11 cellular contexts compared by ENCODE assay signal in the genomic region with DNA sequence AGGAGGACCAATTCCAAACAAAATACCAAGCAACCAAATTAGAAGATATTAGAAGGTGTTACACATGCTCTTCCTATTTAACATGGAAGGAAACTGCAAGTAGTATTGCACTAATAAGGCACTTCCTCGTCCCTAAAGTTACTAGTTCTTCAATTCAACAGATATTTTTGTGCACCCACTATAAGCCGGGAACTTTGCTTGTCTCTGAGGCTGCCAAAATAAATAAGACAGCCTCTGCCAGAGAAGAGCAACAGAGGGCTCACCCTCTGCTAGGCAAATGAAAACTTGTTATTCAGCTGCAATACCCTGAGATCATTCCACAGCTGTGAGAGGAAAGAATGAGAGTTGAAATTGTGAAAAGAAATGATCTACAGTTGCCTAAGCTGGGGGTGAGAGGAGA. TPM values are rescaled to one million over a fixed set of nuclear protein-coding genes. Genes with fewer than 3 reads are reported as not detected.
DNase-seq lines count a peak whose midpoint lies in the region; ATAC-seq and TF ChIP-seq lines count a peak whose summit lies in the region.
"Had no signal": no experiment of that assay in that cellular context is flagged by ENCODE, and none has a peak within 500 bp of the region (broad histone marks: within the 10 kb centered on the region; RNA-seq: fewer than 3 reads in every experiment).

No MANE protein-coding gene starts in this region.

- no peaks in the 10 kb centered on the region for H3K9me3 ChIP-seq in mesenchymal stem cell (ENCODE audit: control insufficient read depth, low read length)
- H3K9me3 ChIP-seq: tibial nerve had no signal

- H2BK5ac ChIP-seq in mesenchymal stem cell (ENCODE audit: low read depth, low read length, poor library complexity, severe bottlenecking): no peak overlapping the region

- no peak overlapping the region for H3K18ac ChIP-seq in mesenchymal stem cell (ENCODE audit: low read depth in 1 of 2, low read length in 2 of 2)

- H3K23ac ChIP-seq in mesenchymal stem cell (ENCODE audit: low read length in 2 of 2): no peak overlapping the region

- no peak overlapping the region for H2BK120ac ChIP-seq in mesenchymal stem cell (ENCODE audit: low read depth, low read length)

- no peak overlapping the region for H3K4me3 Mint-ChIP-seq in activated CD8-positive, alpha-beta memory T cell treated with anti-CD3 and anti-CD28 coated beads, Interleukin-2, amount 10 ng/mL, durations not matched to agents 7 days and 5 days

- H3K4ac ChIP-seq in mesenchymal stem cell (ENCODE audit: low read depth in 1 of 2, low read length in 2 of 2): no peak overlapping the region

- no peak overlapping the region for H4K91ac ChIP-seq in mesenchymal stem cell (ENCODE audit: low read length)

- ATAC-seq in GM21619 (IDR thresholded peaks at IDR 0.05; ENCODE audit: unreplicated experiment): no peak
- no peak for ATAC-seq in activated CD8-positive, alpha-beta memory T cell treated with anti-CD3 and anti-CD28 coated beads, Interleukin-2, amount 10 ng/mL, durations not matched to agents 7 days and 5 days

- H3K36me3 Mint-ChIP-seq in activated CD8-positive, alpha-beta memory T cell treated with anti-CD3 and anti-CD28 coated beads, Interleukin-2, amount 10 ng/mL, durations not matched to agents 7 days and 5 days: no peaks in the 10 kb centered on the region

- no peaks in the 10 kb centered on the region for H3K36me3 ChIP-seq in mesenchymal stem cell (ENCODE audit: control insufficient read depth in 1 of 2, insufficient read depth in 2 of 2, low read depth in 1 of 2, low read length in 2 of 2)
- H3K36me3 ChIP-seq: tibial nerve had no signal

- H3K27me3 Mint-ChIP-seq in activated CD8-positive, alpha-beta memory T cell treated with anti-CD3 and anti-CD28 coated beads, Interleukin-2, amount 10 ng/mL, durations not matched to agents 7 days and 5 days: peaks cover 7% of the 10 kb centered on the region

- no peak for TF ChIP-seq CTCF in AG10803 (conservative IDR thresholded peaks at IDR 0.05; ENCODE audit: low read length)

- H3K79me1 ChIP-seq in mesenchymal stem cell (replicated peaks; ENCODE audit: low read length, poor library complexity, severe bottlenecking): no peaks in the 10 kb centered on the region

- no peak overlapping the region for H3K14ac ChIP-seq in mesenchymal stem cell (ENCODE audit: low read length in 2 of 2)

- peaks cover 3% of the 10 kb centered on the region for H3K4me1 ChIP-seq in mesenchymal stem cell (ENCODE audit: control insufficient read depth, insufficient read depth, low read depth, low read length)

- no peak overlapping the region for H2AK5ac ChIP-seq in mesenchymal stem cell (ENCODE audit: low read length, severe bottlenecking)

- H3K27ac Mint-ChIP-seq in activated CD8-positive, alpha-beta memory T cell treated with anti-CD3 and anti-CD28 coated beads, Interleukin-2, amount 10 ng/mL, durations not matched to agents 7 days and 5 days: no peak overlapping the region

- 60% methylated on average over 2 of the region's 2 CpGs for WGBS in mesenchymal stem cell

- H3K9ac ChIP-seq in mesenchymal stem cell (ENCODE audit: low read length): peak overlapping the region; percentile 4

- no peaks in the 10 kb centered on the region for H3K27me3 ChIP-seq in mesenchymal stem cell (ENCODE audit: control insufficient read depth in 1 of 2, insufficient read depth in 1 of 2, low read length in 2 of 2)
- H3K27me3 ChIP-seq: tibial nerve had no signal

- H3K9me3 Mint-ChIP-seq in activated CD8-positive, alpha-beta memory T cell treated with anti-CD3 and anti-CD28 coated beads, Interleukin-2, amount 10 ng/mL, durations not matched to agents 7 days and 5 days (ENCODE audit: low read depth): no peaks in the 10 kb centered on the region

- CTCF ChIA-PET in activated CD8-positive, alpha-beta memory T cell treated with anti-CD3 and anti-CD28 coated beads, Interleukin-2, amount 10 ng/mL, durations not matched to agents 7 days and 5 days (lab: Charles Lee): no interaction called here

- no peak overlapping the region for H2BK15ac ChIP-seq in mesenchymal stem cell (ENCODE audit: low read depth, poor library complexity, severe bottlenecking)

- no peak overlapping the region for H2AFZ ChIP-seq in mesenchymal stem cell (ENCODE audit: low read depth, low read length)

- H2BK12ac ChIP-seq in mesenchymal stem cell (ENCODE audit: low read length in 2 of 2): no peak overlapping the region

- H3K4me2 ChIP-seq in mesenchymal stem cell (ENCODE audit: low read length, poor library complexity, severe bottlenecking): no peak overlapping the region

- H4K8ac ChIP-seq in mesenchymal stem cell (ENCODE audit: low read length): no peak overlapping the region

- H3K27ac ChIP-seq in epithelial cell of prostate (peak overlapping the region; percentile 2), mesenchymal stem cell (ENCODE audit: low read length, poor library complexity, severe bottlenecking) (no peak overlapping the region)

- H3K4me3 ChIP-seq in AG10803 (ENCODE audit: low read length): no peak overlapping the region
- peak overlapping the region in 1 of 2 experiments; percentile 44 for H3K4me3 ChIP-seq in mesenchymal stem cell (ENCODE audit: insufficient read depth in 1 of 2, low read depth in 1 of 2, low read length in 2 of 2)
- H3K4me3 ChIP-seq: tibial nerve had no signal

- DNase-seq in AG10803 (ENCODE audit: low read depth): peak; percentile 40
- DNase-seq in NOMO-1 treated with dmso at 0.1 percent for 144 hours (lab: John Stamatoyannopoulos, UW; ENCODE audit: unreplicated experiment): peak; percentile 42
- no peak for DNase-seq in epithelial cell of prostate (ENCODE audit: low read depth, low spot score)
- no peak for DNase-seq in mesenchymal stem cell
- no peak for DNase-seq in islet precursor cell
- no peak for DNase-seq in NCI-H510A (lab: John Stamatoyannopoulos, UW)
- DNase-seq in activated CD8-positive, alpha-beta memory T cell treated with anti-CD3 and anti-CD28 coated beads, Interleukin-2, amount 10 ng/mL, durations not matched to agents 7 days and 5 days: no peak
- DNase-seq: activated CD4-positive, alpha-beta T cell treated with anti-CD3 and anti-CD28 coated beads for 4 hours; activated gamma-delta T cell treated with Interleukin-2 at 50 U/mL for 16 hours had no signal

- peaks cover 2% of the 10 kb centered on the region for H3K4me1 Mint-ChIP-seq in activated CD8-positive, alpha-beta memory T cell treated with anti-CD3 and anti-CD28 coated beads, Interleukin-2, amount 10 ng/mL, durations not matched to agents 7 days and 5 days

RNA-seq across cellular contexts. Expression of gene GSAP, which starts 37.4 kb away (rescaled TPM):
- polyA plus RNA-seq in mesenchymal stem cell (2013, experiment 1 of 2): 1.2 TPM
- polyA plus RNA-seq in mesenchymal stem cell (2013, experiment 2 of 2): 1.1 TPM
- 1 to 10 TPM; 3.5 to 4.0 TPM for total RNA-seq in activated CD8-positive, alpha-beta memory T cell treated with anti-CD3 and anti-CD28 coated beads, Interleukin-2, amount 10 ng/mL, durations not matched to agents 7 days and 5 days

Comparison
In these comparisons a context has a peak if more than half of its experiments do, and no peak if none do; other contexts are left out.
1. DNase-seq: peak in AG10803 (single experiment) and NOMO-1 treated with dmso at 0.1 percent for 144 hours (single experiment); none in epithelial cell of prostate (single experiment), mesenchymal stem cell (single experiment), islet precursor cell (single experiment), NCI-H510A (single experiment) and activated CD8-positive, alpha-beta memory T cell treated with anti-CD3 and anti-CD28 coated beads, Interleukin-2, amount 10 ng/mL, durations not matched to agents 7 days and 5 days (single experiment).